In the genomic region with DNA sequence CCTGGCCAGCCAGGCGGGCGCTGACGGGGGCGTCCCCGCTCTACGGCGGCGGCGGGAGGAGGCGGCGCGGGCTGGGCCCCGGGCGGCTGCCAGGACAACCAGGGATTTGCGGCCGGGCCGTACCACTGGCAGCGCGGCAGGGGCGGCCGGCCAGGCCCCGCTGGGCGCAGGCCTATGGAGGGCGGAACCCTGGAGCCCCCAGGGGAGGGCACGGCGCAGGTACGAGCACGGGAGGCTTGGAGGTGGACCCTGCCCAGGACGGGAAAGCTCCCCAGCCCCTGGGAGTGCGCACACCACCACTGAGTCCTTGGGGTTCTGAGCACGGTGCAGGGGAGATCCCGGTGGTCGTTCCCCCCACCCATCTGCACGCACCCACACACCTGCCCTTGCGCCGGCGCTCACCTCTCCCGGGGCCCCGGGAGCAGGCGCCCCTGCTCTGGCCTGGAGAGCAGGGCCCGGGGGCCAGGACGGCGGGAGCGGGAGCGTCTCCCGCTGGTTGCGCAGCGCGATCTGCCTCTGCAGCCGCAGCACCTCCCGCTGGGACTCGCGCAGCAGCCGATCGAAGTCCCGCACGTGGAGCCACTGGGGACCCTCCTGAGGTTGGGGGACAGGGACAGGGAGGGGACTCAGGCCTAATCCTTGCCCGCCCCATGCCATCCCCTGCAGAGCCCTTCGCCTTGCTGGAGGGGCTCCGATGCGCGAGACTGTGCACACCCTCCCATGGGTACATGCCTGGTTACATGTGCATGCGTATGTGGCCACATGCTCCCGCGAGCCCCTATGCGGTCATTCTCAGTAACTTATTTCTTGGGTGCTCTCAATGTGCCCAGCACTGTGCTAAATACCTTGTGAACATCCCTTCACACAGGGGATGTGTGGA, we compare ENCODE assay signal across 1 cellular context.
TF ChIP-seq lines count a peak whose summit lies in the region.

No MANE protein-coding gene starts in this region.

TF ChIP-seq in GM23338, 12 proteins besides CTCF, POLR2A, EP300 and RAD21 (continued from another document):
- TF ChIP-seq, protein P1, sequence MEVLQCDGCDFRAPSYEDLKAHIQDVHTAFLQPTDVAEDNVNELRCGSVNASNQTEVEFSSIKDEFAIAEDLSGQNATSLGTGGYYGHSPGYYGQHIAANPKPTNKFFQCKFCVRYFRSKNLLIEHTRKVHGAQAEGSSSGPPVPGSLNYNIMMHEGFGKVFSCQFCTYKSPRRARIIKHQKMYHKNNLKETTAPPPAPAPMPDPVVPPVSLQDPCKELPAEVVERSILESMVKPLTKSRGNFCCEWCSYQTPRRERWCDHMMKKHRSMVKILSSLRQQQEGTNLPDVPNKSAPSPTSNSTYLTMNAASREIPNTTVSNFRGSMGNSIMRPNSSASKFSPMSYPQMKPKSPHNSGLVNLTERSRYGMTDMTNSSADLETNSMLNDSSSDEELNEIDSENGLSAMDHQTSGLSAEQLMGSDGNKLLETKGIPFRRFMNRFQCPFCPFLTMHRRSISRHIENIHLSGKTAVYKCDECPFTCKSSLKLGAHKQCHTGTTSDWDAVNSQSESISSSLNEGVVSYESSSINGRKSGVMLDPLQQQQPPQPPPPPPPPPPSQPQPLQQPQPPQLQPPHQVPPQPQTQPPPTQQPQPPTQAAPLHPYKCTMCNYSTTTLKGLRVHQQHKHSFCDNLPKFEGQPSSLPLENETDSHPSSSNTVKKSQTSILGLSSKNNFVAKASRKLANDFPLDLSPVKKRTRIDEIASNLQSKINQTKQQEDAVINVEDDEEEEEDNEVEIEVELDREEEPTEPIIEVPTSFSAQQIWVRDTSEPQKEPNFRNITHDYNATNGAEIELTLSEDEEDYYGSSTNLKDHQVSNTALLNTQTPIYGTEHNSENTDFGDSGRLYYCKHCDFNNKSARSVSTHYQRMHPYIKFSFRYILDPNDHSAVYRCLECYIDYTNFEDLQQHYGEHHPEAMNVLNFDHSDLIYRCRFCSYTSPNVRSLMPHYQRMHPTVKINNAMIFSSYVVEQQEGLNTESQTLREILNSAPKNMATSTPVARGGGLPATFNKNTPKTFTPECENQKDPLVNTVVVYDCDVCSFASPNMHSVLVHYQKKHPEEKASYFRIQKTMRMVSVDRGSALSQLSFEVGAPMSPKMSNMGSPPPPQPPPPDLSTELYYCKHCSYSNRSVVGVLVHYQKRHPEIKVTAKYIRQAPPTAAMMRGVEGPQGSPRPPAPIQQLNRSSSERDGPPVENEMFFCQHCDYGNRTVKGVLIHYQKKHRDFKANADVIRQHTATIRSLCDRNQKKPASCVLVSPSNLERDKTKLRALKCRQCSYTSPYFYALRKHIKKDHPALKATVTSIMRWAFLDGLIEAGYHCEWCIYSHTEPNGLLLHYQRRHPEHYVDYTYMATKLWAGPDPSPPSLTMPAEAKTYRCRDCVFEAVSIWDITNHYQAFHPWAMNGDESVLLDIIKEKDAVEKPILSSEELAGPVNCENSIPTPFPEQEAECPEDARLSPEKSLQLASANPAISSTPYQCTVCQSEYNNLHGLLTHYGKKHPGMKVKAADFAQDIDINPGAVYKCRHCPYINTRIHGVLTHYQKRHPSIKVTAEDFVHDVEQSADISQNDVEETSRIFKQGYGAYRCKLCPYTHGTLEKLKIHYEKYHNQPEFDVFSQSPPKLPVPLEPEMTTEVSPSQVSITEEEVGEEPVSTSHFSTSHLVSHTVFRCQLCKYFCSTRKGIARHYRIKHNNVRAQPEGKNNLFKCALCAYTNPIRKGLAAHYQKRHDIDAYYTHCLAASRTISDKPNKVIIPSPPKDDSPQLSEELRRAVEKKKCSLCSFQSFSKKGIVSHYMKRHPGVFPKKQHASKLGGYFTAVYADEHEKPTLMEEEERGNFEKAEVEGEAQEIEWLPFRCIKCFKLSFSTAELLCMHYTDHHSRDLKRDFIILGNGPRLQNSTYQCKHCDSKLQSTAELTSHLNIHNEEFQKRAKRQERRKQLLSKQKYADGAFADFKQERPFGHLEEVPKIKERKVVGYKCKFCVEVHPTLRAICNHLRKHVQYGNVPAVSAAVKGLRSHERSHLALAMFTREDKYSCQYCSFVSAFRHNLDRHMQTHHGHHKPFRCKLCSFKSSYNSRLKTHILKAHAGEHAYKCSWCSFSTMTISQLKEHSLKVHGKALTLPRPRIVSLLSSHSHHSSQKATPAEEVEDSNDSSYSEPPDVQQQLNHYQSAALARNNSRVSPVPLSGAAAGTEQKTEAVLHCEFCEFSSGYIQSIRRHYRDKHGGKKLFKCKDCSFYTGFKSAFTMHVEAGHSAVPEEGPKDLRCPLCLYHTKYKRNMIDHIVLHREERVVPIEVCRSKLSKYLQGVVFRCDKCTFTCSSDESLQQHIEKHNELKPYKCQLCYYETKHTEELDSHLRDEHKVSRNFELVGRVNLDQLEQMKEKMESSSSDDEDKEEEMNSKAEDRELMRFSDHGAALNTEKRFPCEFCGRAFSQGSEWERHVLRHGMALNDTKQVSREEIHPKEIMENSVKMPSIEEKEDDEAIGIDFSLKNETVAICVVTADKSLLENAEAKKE (CRISPR knock-in tag; IDR thresholded peaks at IDR 0.05) = no peak
